In the genomic region with DNA sequence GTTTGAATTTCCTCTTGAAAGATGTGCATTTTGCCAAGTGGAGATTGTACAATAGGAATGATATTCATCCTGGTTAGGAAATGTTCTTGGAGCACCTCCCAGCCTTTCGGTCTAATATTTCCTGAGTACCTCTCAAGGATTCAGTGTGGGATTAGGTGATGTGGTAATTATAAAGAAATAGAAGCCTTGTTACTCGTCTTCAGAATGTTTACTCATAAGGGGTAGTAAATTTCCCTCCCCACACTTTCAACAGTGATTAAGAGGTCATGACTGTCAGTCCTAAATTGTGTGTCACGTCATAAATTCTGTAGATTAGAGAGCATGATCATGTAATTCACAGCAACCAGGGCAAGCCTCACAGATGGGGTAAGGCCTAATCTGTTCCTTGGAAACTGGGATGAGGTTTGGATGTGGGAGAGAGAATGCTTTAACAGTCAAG, we compare ENCODE assay signal across 10 cellular contexts.
DNase-seq lines count a peak whose midpoint lies in the region; ATAC-seq and TF ChIP-seq lines count a peak whose summit lies in the region.
"Had no signal": no experiment of that assay in that cellular context is flagged by ENCODE, and none has a peak within 500 bp of the region (broad histone marks: within the 10 kb centered on the region; RNA-seq: fewer than 3 reads in every experiment).

No MANE protein-coding gene starts in this region.

- no peaks in the 10 kb centered on the region for H3K36me3 Mint-ChIP-seq in CD8-positive, alpha-beta T cell

- peaks cover 3% of the 10 kb centered on the region for H3K4me1 Mint-ChIP-seq in CD8-positive, alpha-beta T cell (ENCODE audit: low read depth)

- no peak overlapping the region for H3K23ac ChIP-seq in neuronal stem cell (ENCODE audit: low read depth, low read length, poor library complexity)

- H3K27me3 Mint-ChIP-seq in CD8-positive, alpha-beta T cell (ENCODE audit: low read depth) = no peaks in the 10 kb centered on the region

- H3K4me3 Mint-ChIP-seq in CD8-positive, alpha-beta T cell = no peak overlapping the region

- H3K4me1 ChIP-seq in RWPE2 (ENCODE audit: insufficient read depth, poor library complexity, severe bottlenecking) = peaks cover 34% of the 10 kb centered on the region
- H3K4me1 ChIP-seq in testis = no peaks in the 10 kb centered on the region
- no peaks in the 10 kb centered on the region for H3K4me1 ChIP-seq in CD8-positive, alpha-beta T cell (ENCODE audit: insufficient read depth, low read length)
- peaks cover 1 to 2% of the 10 kb centered on the region in 2 donors for H3K4me1 ChIP-seq in neuronal stem cell (ENCODE audit: control insufficient read depth in 2 of 2, insufficient read depth in 1 of 2, low read depth in 1 of 2, low read length in 2 of 2)

- no peak overlapping the region for H2BK15ac ChIP-seq in neuronal stem cell (ENCODE audit: low read length)

- H3K36me3 ChIP-seq in RWPE2 (ENCODE audit: low read depth) (no peaks in the 10 kb centered on the region), testis (ENCODE audit: low read depth, missing control alignments) (no peaks in the 10 kb centered on the region), neuronal stem cell (replicated peaks in 1 of 2; ENCODE audit: control insufficient read depth in 2 of 2, insufficient read depth in 2 of 2, low read length in 2 of 2) (no peaks in the 10 kb centered on the region)
- no peaks in the 10 kb centered on the region for H3K36me3 ChIP-seq in CD8-positive, alpha-beta T cell (ENCODE audit: insufficient read depth, low read length)
- H3K36me3 ChIP-seq: cardiac muscle cell had no signal

- ATAC-seq in RWPE2 (ENCODE audit: low read depth) = peak; percentile 78
- ATAC-seq in left ventricle myocardium superior = peak; percentile 91
- ATAC-seq in CD8-positive, alpha-beta T cell = no peak
- ATAC-seq in HG03159 (IDR thresholded peaks at IDR 0.05; ENCODE audit: unreplicated experiment) = no peak

- H3K9ac ChIP-seq in neuronal stem cell (ENCODE audit: low read depth, low read length, poor library complexity) = no peak overlapping the region

- H2BK12ac ChIP-seq in neuronal stem cell (ENCODE audit: low read length) = no peak overlapping the region

- H4K8ac ChIP-seq in neuronal stem cell (ENCODE audit: low read depth, low read length) = no peak overlapping the region

- no peak overlapping the region for H4K91ac ChIP-seq in neuronal stem cell (ENCODE audit: low read depth, low read length, poor library complexity)

- H3K18ac ChIP-seq in neuronal stem cell (ENCODE audit: low read length) = no peak overlapping the region

- H3K27me3 ChIP-seq in RWPE2 (ENCODE audit: insufficient read depth, poor library complexity, severe bottlenecking) = no peaks in the 10 kb centered on the region
- no peaks in the 10 kb centered on the region for H3K27me3 ChIP-seq in testis
- no peaks in the 10 kb centered on the region for H3K27me3 ChIP-seq in CD8-positive, alpha-beta T cell (ENCODE audit: insufficient read depth, low read length)
- H3K27me3 ChIP-seq in neuronal stem cell (ENCODE audit: control insufficient read depth in 3 of 3, insufficient read depth in 3 of 3, low read depth in 1 of 3, low read length in 3 of 3) = no peaks in the 10 kb centered on the region
- H3K27me3 ChIP-seq: cardiac muscle cell had no signal

- no peak overlapping the region for H2BK120ac ChIP-seq in neuronal stem cell (ENCODE audit: low read depth, low read length)

- H3K27ac ChIP-seq in RWPE2 (ENCODE audit: poor library complexity, severe bottlenecking) (peak overlapping the region; percentile 50), testis (no peak overlapping the region), neuronal stem cell (replicated peaks; ENCODE audit: low read length) (no peak overlapping the region)
- no peak overlapping the region for H3K27ac ChIP-seq in CD8-positive, alpha-beta T cell (ENCODE audit: low read depth, low read length)
- H3K27ac ChIP-seq: cardiac muscle cell had no signal

- POLR2A ChIA-PET in CD8-positive, alpha-beta T cell (lab: Charles Lee) = no interaction called here

- WGBS in testis, 2 donors = 52 to 56% methylated on average over 3 of the region's 3 CpGs
- WGBS in neuronal stem cell (ENCODE audit: extremely low coverage in 2 of 2, insufficient read length in 2 of 2, insufficient replicate concordance in 1 of 2), 2 donors = no CpG with 5 or more reads among the region's 3 CpGs

- no peak overlapping the region for H3K4me2 ChIP-seq in neuronal stem cell (ENCODE audit: insufficient read depth, low read length, poor library complexity, severe bottlenecking)

- H2AK5ac ChIP-seq in neuronal stem cell (ENCODE audit: low read depth, low read length) = no peak overlapping the region

- TF ChIP-seq CTCF in RWPE2 (IDR thresholded peaks at IDR 0.05; ENCODE audit: poor library complexity, severe bottlenecking) (no peak), testis (IDR thresholded peaks at IDR 0.05) (no peak)
- TF ChIP-seq CTCF in CD8-positive, alpha-beta T cell (IDR thresholded peaks at IDR 0.05) = no peak

- H3K4ac ChIP-seq in neuronal stem cell (ENCODE audit: low read length) = no peak overlapping the region

- CTCF ChIA-PET in CD8-positive, alpha-beta T cell (lab: Charles Lee) = no interaction called here

- H3K9me3 Mint-ChIP-seq in CD8-positive, alpha-beta T cell = no peaks in the 10 kb centered on the region

- H3K9me3 ChIP-seq in RWPE2 (ENCODE audit: severe bottlenecking) (no peaks in the 10 kb centered on the region), testis (no peaks in the 10 kb centered on the region), neuronal stem cell (replicated peaks in 1 of 2; ENCODE audit: control insufficient read depth in 2 of 2, insufficient read depth in 1 of 2, low read depth in 1 of 2, low read length in 2 of 2) (no peaks in the 10 kb centered on the region)
- H3K9me3 ChIP-seq in CD8-positive, alpha-beta T cell (ENCODE audit: low read length) = no peaks in the 10 kb centered on the region

- H3K79me1 ChIP-seq in neuronal stem cell (ENCODE audit: low read depth, low read length) = no peaks in the 10 kb centered on the region

- H2BK5ac ChIP-seq in neuronal stem cell (ENCODE audit: low read length) = no peak overlapping the region

- H3K14ac ChIP-seq in neuronal stem cell (ENCODE audit: low read length) = no peak overlapping the region

- H3K27ac Mint-ChIP-seq in CD8-positive, alpha-beta T cell = no peak overlapping the region

- H2AFZ ChIP-seq in neuronal stem cell (ENCODE audit: low read length) = no peak overlapping the region

- DNase-seq in M059J (ENCODE audit: low read depth) (peak; percentile 88), RWPE2 (ENCODE audit: low spot score) (no peak), left ventricle myocardium superior (no peak), testis (peak; percentile 49), neuronal stem cell (ENCODE audit: low spot score) (no peak)
- DNase-seq in CD8-positive, alpha-beta T cell = no peak
- DNase-seq: activated CD4-positive, CD25-positive, alpha-beta regulatory T cell; NCI-H774 had no signal

- TF ChIP-seq POLR2A in testis (IDR thresholded peaks at IDR 0.05) = no peak

- H3K4me3 ChIP-seq in RWPE2 (ENCODE audit: severe bottlenecking) (no peak overlapping the region), testis (no peak overlapping the region), neuronal stem cell (ENCODE audit: low read length in 2 of 2) (no peak overlapping the region)
- H3K4me3 ChIP-seq in CD8-positive, alpha-beta T cell (ENCODE audit: low read depth, low read length) = no peak overlapping the region
- H3K4me3 ChIP-seq: cardiac muscle cell had no signal

- intact Hi-C loops in left ventricle myocardium superior (cut with micrococcal nuclease) = no loop called here
- intact Hi-C loops in testis (cut with DNase I; ENCODE audit: low total_unique reads) = no loop called here
- intact Hi-C loops in CD8-positive, alpha-beta T cell (cut with DNase I, micrococcal nuclease) = no loop called here

Comparison
In these comparisons a context has a peak if more than half of its experiments do, and no peak if none do; other contexts are left out.
1. DNase-seq: peak in M059J (single experiment) and testis (single experiment); none in RWPE2 (single experiment), left ventricle myocardium superior (single experiment), CD8-positive, alpha-beta T cell (0 of 7) and neuronal stem cell (single experiment).
2. ATAC-seq: peak in RWPE2 (single experiment) and left ventricle myocardium superior (single experiment); none in CD8-positive, alpha-beta T cell (single experiment) and HG03159 (single experiment).